23 cellular contexts compared by ENCODE assay signal in genomic region chr5:78613151-78613533, GRCh38. TPM values are rescaled to one million over a fixed set of nuclear protein-coding genes. Genes with fewer than 3 reads are reported as not detected.
"Had no signal": no experiment of that assay in that cellular context is flagged by ENCODE, and none has a peak within 500 bp of the region (broad histone marks: within the 10 kb centered on the region; RNA-seq: fewer than 3 reads in every experiment).

No MANE protein-coding gene starts in this region.

- H3K36me3 ChIP-seq: colonic mucosa, thyroid gland had no signal

- H3K27me3 ChIP-seq: colonic mucosa, dorsolateral prefrontal cortex, hepatocyte, thyroid gland had no signal

- DNase-seq: activated CD4-positive, alpha-beta T cell treated with anti-CD3 and anti-CD28 coated beads for 36 hours; activated CD4-positive, CD25-positive, alpha-beta regulatory T cell; activated CD8-positive, alpha-beta T cell treated with anti-CD3 and anti-CD28 coated beads, Interleukin-2, amount 10 ng/mL, durations not matched to agents 7 days and 5 days; activated effector memory CD4-positive, alpha-beta T cell treated with Interleukin-2 at 50 U/mL for 16 hours; activated naive CD4-positive, alpha-beta T cell treated with Interleukin-2 at 50 U/mL for 16 hours; cerebellar nuclear complex; colonic mucosa; dorsolateral prefrontal cortex; effector memory CD4-positive, alpha-beta T cell; islet precursor cell; left colon; midbrain; natural killer cell; stimulated activated CD4-positive, alpha-beta T cell treated with anti-CD3 and anti-CD28 coated beads, Interleukin-1b, Interleukin-23, amount 100 ng/mL, for 48 hours; stimulated activated CD4-positive, alpha-beta T cell treated with anti-CD3 and anti-CD28 coated beads, Interleukin-4, amount 100 ng/mL, for 4 hours; stimulated activated CD8-positive, alpha-beta memory T cell treated with anti-CD3 and anti-CD28 coated beads, Interleukin-4, amount 100 ng/mL, for 48 hours; stimulated activated naive CD8-positive, alpha-beta T cell treated with anti-CD3 and anti-CD28 coated beads, Interleukin-15, amount 100 ng/mL, for 72 hours; T-helper 1 cell had no signal

- H3K27ac ChIP-seq: colonic mucosa, dorsolateral prefrontal cortex, hepatocyte, thyroid gland had no signal

- H3K4me3 ChIP-seq: colonic mucosa, dorsolateral prefrontal cortex, hepatocyte, smooth muscle cell, thyroid gland had no signal

- H3K4me1 ChIP-seq: colonic mucosa had no signal

- H3K9me3 ChIP-seq: colonic mucosa, thyroid gland had no signal

- ATAC-seq: activated CD4-positive, alpha-beta T cell treated with anti-CD3 and anti-CD28 coated beads for 36 hours; activated CD8-positive, alpha-beta memory T cell treated with anti-CD3 and anti-CD28 coated beads, Interleukin-2, amount 10 ng/mL, durations not matched to agents 7 days and 5 days; activated CD8-positive, alpha-beta T cell treated with anti-CD3 and anti-CD28 coated beads, Interleukin-2, amount 10 ng/mL, durations not matched to agents 7 days and 5 days; left colon; natural killer cell; stimulated activated memory B cell treated with anti-CD40 and anti-IgM and Interleukin-4, amounts not matched to agents 10 μg/mL and 1 μg/mL and 100 μg/mL, for 72 hours; stimulated activated naive CD8-positive, alpha-beta T cell treated with anti-CD3 and anti-CD28 coated beads, Interleukin-15, amount 100 ng/mL, for 72 hours had no signal

RNA-seq across cellular contexts. Expression of gene LHFPL2, which starts 35.4 kb away (rescaled TPM):
- total RNA-seq: activated CD8-positive, alpha-beta memory T cell treated with anti-CD3 and anti-CD28 coated beads, Interleukin-2, amount 10 ng/mL, durations not matched to agents 7 days and 5 days had no signal
